ENCODE assay signal across 1 cellular context in genomic region chr16:1379863-1380174, GRCh38.
TF ChIP-seq lines count a peak whose summit lies in the region.

No MANE protein-coding gene starts in this region.

TF ChIP-seq in GM12878, 131 proteins besides CTCF, POLR2A, EP300 and RAD21:
- TF ChIP-seq EGR1 (IDR thresholded peaks at IDR 0.05; ENCODE audit: borderline replicate concordance in 1 of 2, low read depth in 2 of 2, low read length in 2 of 2) (no peak), NRF1 (conservative IDR thresholded peaks at IDR 0.05; ENCODE audit: low read depth, low read length) (no peak), WRNIP1 (IDR thresholded peaks at IDR 0.05; ENCODE audit: borderline replicate concordance, low read depth, low read length) (no peak), BMI1 (IDR thresholded peaks at IDR 0.05; ENCODE audit: borderline replicate concordance) (no peak), IRF5 (IDR thresholded peaks at IDR 0.05; ENCODE audit: borderline replicate concordance) (no peak), NFIC (IDR thresholded peaks at IDR 0.05; ENCODE audit: low read depth, low read length) (no peak), NKRF (conservative IDR thresholded peaks at IDR 0.05) (no peak), MTA3 (IDR thresholded peaks at IDR 0.05; ENCODE audit: borderline replicate concordance, low read length) (no peak), CEBPZ (IDR thresholded peaks at IDR 0.05; ENCODE audit: low read depth, low read length) (no peak), KDM1A (IDR thresholded peaks at IDR 0.05; ENCODE audit: borderline replicate concordance) (no peak), DPF2 (IDR thresholded peaks at IDR 0.05) (no peak), YY1 (IDR thresholded peaks at IDR 0.05; ENCODE audit: low read depth, low read length) (no peak)
